13 cellular contexts compared by ENCODE assay signal in the genomic region with DNA sequence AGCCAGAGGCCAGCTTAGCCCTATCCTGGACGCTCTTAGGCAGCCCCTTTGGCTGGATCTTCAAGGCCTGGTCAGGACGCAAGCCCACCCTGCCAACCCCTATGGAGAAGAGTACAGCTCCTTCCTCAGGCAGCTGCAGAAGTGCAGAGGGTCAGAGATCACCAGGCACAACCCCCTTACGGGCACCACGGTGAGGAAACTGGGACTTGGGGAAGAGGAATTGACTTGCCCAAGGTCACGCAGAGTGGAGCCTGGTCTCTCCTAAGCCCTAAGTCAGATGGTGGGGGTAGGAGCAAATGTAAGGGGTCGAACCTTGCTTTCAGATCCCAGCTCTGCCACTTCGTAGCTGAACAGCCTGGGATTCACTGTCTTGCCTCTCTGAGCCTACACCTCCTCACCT. TPM values are rescaled to one million over a fixed set of nuclear protein-coding genes. Genes with fewer than 3 reads are reported as not detected.
A peak's percentile ranks its signal among the peaks of the same experiment; 100 is the strongest.
DNase-seq lines count a peak whose midpoint lies in the region; TF ChIP-seq lines count a peak whose summit lies in the region.
"Had no signal": no experiment of that assay in that cellular context is flagged by ENCODE, and none has a peak within 500 bp of the region (broad histone marks: within the 10 kb centered on the region; RNA-seq: fewer than 3 reads in every experiment).

No MANE protein-coding gene starts in this region.

- H3K9ac ChIP-seq in mammary epithelial cell (ENCODE audit: insufficient read depth, low read length) = no peak overlapping the region

- H3K36me3 ChIP-seq in PC-9 (ENCODE audit: low read depth) (no peaks in the 10 kb centered on the region), transverse colon (no peaks in the 10 kb centered on the region), mammary epithelial cell (ENCODE audit: insufficient read depth, low read length) (no peaks in the 10 kb centered on the region)
- H3K36me3 ChIP-seq: left lung had no signal

- in situ Hi-C loops in transverse colon (cut with MboI; ENCODE audit: low pct_ligation_motif_present in 1 of 4, low pct_unique_long_range_greater_than_20kb in 1 of 4, low sequenced_read_pairs in 3 of 4) = no loop called here
- in situ Hi-C loops in mammary epithelial cell (cut with MboI; ENCODE audit: low sequenced_read_pairs in 2 of 2) = loop anchor here in 1 of 2 donors (25.0 kb wide), 1 partner anchor 340 kb away; no protein-coding TSS in a partner anchor

- no peak overlapping the region for H3K27ac ChIP-seq in PC-9
- H3K27ac ChIP-seq in transverse colon = peak overlapping the region; percentile 87 to 90 (median 88)
- H3K27ac ChIP-seq in mammary epithelial cell (ENCODE audit: insufficient read depth, low read depth, low read length) = no peak overlapping the region

- H3K4me1 Mint-ChIP-seq in activated naive CD4-positive, alpha-beta T cell treated with anti-CD3 and anti-CD28 coated beads, Interleukin-2, amount 10 ng/mL, durations not matched to agents 7 days and 5 days = peaks cover 82% of the 10 kb centered on the region
- peaks cover 75 to 84% of the 10 kb centered on the region in 2 donors for H3K4me1 Mint-ChIP-seq in immature natural killer cell

- TF ChIP-seq CTCF in PC-9 (conservative IDR thresholded peaks at IDR 0.05) = no peak
- no peak for TF ChIP-seq CTCF in transverse colon (IDR thresholded peaks at IDR 0.05)
- TF ChIP-seq CTCF in mammary epithelial cell (conservative IDR thresholded peaks at IDR 0.05 in 1 of 2, IDR thresholded peaks at IDR 0.05 in 1 of 2; ENCODE audit: extremely low read depth in 1 of 2, insufficient read depth in 1 of 2, low read depth in 1 of 2, low read length in 2 of 2) = no peak

- H3K27ac Mint-ChIP-seq in activated naive CD4-positive, alpha-beta T cell treated with anti-CD3 and anti-CD28 coated beads, Interleukin-2, amount 10 ng/mL, durations not matched to agents 7 days and 5 days = peak overlapping the region; percentile 96
- H3K27ac Mint-ChIP-seq in immature natural killer cell = peak overlapping the region in 3 of 6 donors; percentile 69 to 77 (median 76)
- H3K27ac Mint-ChIP-seq: activated naive CD4-positive, alpha-beta T cell treated with anti-CD3 and anti-CD28 coated beads, Interleukin-2, amount 50 U/mL, for 24 hours; nephron had no signal

- H3K4me1 ChIP-seq in PC-9 (replicated peaks; ENCODE audit: insufficient read depth) (peaks cover 74% of the 10 kb centered on the region), transverse colon (peaks cover 53 to 84% (median 77%) of the 10 kb centered on the region in 4 donors), mammary epithelial cell (ENCODE audit: insufficient read depth, low read length) (peaks cover 29% of the 10 kb centered on the region)

- no peak overlapping the region for H3K4me3 ChIP-seq in PC-9
- no peak overlapping the region for H3K4me3 ChIP-seq in transverse colon
- no peak overlapping the region for H3K4me3 ChIP-seq in mammary epithelial cell (replicated peaks in 1 of 3; ENCODE audit: insufficient read depth in 1 of 3, low read depth in 2 of 3, low read length in 3 of 3)

- H3K27me3 Mint-ChIP-seq in activated naive CD4-positive, alpha-beta T cell treated with anti-CD3 and anti-CD28 coated beads, Interleukin-2, amount 10 ng/mL, durations not matched to agents 7 days and 5 days = no peaks in the 10 kb centered on the region
- peaks cover 2 to 5% (median 4%) of the 10 kb centered on the region in 3 donors for H3K27me3 Mint-ChIP-seq in immature natural killer cell (ENCODE audit: low read depth in 3 of 3)

- H3K36me3 Mint-ChIP-seq in activated naive CD4-positive, alpha-beta T cell treated with anti-CD3 and anti-CD28 coated beads, Interleukin-2, amount 10 ng/mL, durations not matched to agents 7 days and 5 days = peaks cover 48% of the 10 kb centered on the region
- H3K36me3 Mint-ChIP-seq in immature natural killer cell = no peaks in the 10 kb centered on the region
- H3K36me3 Mint-ChIP-seq: activated naive CD4-positive, alpha-beta T cell treated with anti-CD3 and anti-CD28 coated beads, Interleukin-2, amount 50 U/mL, for 24 hours had no signal

- H3K9me2 ChIP-seq in PC-9 (ENCODE audit: insufficient read depth) = no peaks in the 10 kb centered on the region

- intact Hi-C loops in PC-9 (cut with micrococcal nuclease; ENCODE audit: unreplicated experiment) = loop anchor here (5.0 kb wide), 1 partner anchor 45 kb away; a partner anchor contains a TSS
- intact Hi-C loops in transverse colon (cut with DNase I; ENCODE audit: low total_unique reads) = no loop called here
- intact Hi-C loops in mammary epithelial cell (cut with micrococcal nuclease) = no loop called here

- no TSS peak for BruUV-seq in PC-9 (replicated peaks; lab: Mats Ljungman, UMichigan)
- BruUV-seq in mammary epithelial cell (replicated peaks; lab: Mats Ljungman, UMichigan) = no TSS peak

- H3K27me3 ChIP-seq in PC-9 (ENCODE audit: insufficient read depth, low read depth) (no peaks in the 10 kb centered on the region), transverse colon (no peaks in the 10 kb centered on the region), mammary epithelial cell (ENCODE audit: insufficient read depth, low read length) (no peaks in the 10 kb centered on the region)

- H2AFZ ChIP-seq in PC-9 (no peak overlapping the region), mammary epithelial cell (ENCODE audit: low read depth, low read length) (no peak overlapping the region)

- 73% methylated on average over 7 of the region's 7 CpGs; no CpG with 5 or more reads in 1 of the 2 donors for WGBS in transverse colon (ENCODE audit: low coverage in 1 of 2), 2 donors
- WGBS in mammary epithelial cell (ENCODE audit: low coverage, missing lambda C conversion rate) = 90% methylated on average over 7 of the region's 7 CpGs

- no peaks in the 10 kb centered on the region; the same call in 1 of the 2 replicates for H4K20me1 ChIP-seq in PC-9 (ENCODE audit: insufficient read depth)
- H4K20me1 ChIP-seq in mammary epithelial cell (ENCODE audit: insufficient read depth, low read length) = no peaks in the 10 kb centered on the region

- H3K79me2 ChIP-seq in PC-9 (ENCODE audit: low read depth) (peaks cover 34% of the 10 kb centered on the region; the same call in 1 of the 2 replicates), mammary epithelial cell (ENCODE audit: insufficient read depth, low read length) (no peaks in the 10 kb centered on the region)

- H3K4me2 ChIP-seq in PC-9 (0 out of 2 replicates have a peak overlapping the region, but pooled peaks have one; percentile 82), mammary epithelial cell (ENCODE audit: insufficient read depth, low read depth, low read length) (no peak overlapping the region)

- TF ChIP-seq POLR2A in transverse colon (IDR thresholded peaks at IDR 0.05) = no peak

- no peaks in the 10 kb centered on the region for H3K9me3 Mint-ChIP-seq in activated naive CD4-positive, alpha-beta T cell treated with anti-CD3 and anti-CD28 coated beads, Interleukin-2, amount 10 ng/mL, durations not matched to agents 7 days and 5 days
- no peaks in the 10 kb centered on the region for H3K9me3 Mint-ChIP-seq in immature natural killer cell
- H3K9me3 Mint-ChIP-seq: activated naive CD4-positive, alpha-beta T cell treated with anti-CD3 and anti-CD28 coated beads, Interleukin-2, amount 50 U/mL, for 24 hours; nephron had no signal

- peaks cover 41% of the 10 kb centered on the region; the same call in 1 of the 2 replicates for H3F3A ChIP-seq in PC-9 (ENCODE audit: insufficient read depth, low read depth)

- dilution Hi-C loops in mammary epithelial cell (cut with HindIII; ENCODE audit: low sequenced_read_pairs) = no loop called here

- CTCF ChIA-PET in activated naive CD4-positive, alpha-beta T cell treated with anti-CD3 and anti-CD28 coated beads, Interleukin-2, amount 10 ng/mL, durations not matched to agents 7 days and 5 days (lab: Charles Lee) = interaction anchor here (1.2 to 10.9 kb wide), 8 partner anchors 10 to 107 kb away, joined by 3 to 137 read pairs (median 5); no protein-coding TSS in a partner anchor
- CTCF ChIA-PET in PC-9 (lab: Charles Lee) (interaction anchor here (1.4 kb wide), 1 partner anchor 31 kb away, joined by 4 read pairs; no protein-coding TSS in a partner anchor), mammary epithelial cell (lab: Charles Lee; ENCODE audit: low non-redundant PET) (interaction anchor here (0.7 kb wide), 1 partner anchor 102 kb away, joined by 10 read pairs; no protein-coding TSS in a partner anchor)

- peak overlapping the region; percentile 95 for H3K4me3 Mint-ChIP-seq in activated naive CD4-positive, alpha-beta T cell treated with anti-CD3 and anti-CD28 coated beads, Interleukin-2, amount 10 ng/mL, durations not matched to agents 7 days and 5 days
- H3K4me3 Mint-ChIP-seq in immature natural killer cell = peak overlapping the region in 4 of 5 donors; percentile 70 to 85 (median 74)

- DNase-seq in activated naive CD4-positive, alpha-beta T cell treated with anti-CD3 and anti-CD28 coated beads, Interleukin-2, amount 10 ng/mL, durations not matched to agents 7 days and 5 days = no peak
- no peak for DNase-seq in activated naive CD4-positive, alpha-beta T cell treated with Interleukin-2 at 50 U/mL for 16 hours
- DNase-seq in PC-9 (no peak), immature natural killer cell (no peak), transverse colon (no peak), midbrain (lab: John Stamatoyannopoulos, UW) (no peak), T1000 (lab: John Stamatoyannopoulos, UW) (no peak), mammary epithelial cell (no peak)
- DNase-seq: left lung, NCI-H2171, trophoblast cell had no signal

- POLR2A ChIA-PET in PC-9 (lab: Charles Lee; ENCODE audit: unreplicated experiment) = no interaction called here

- TF ChIP-seq EP300 in transverse colon (IDR thresholded peaks at IDR 0.05; ENCODE audit: low read depth) = no peak

- H3K9me3 ChIP-seq in PC-9 (ENCODE audit: insufficient read depth, low read depth) (no peaks in the 10 kb centered on the region), transverse colon (no peaks in the 10 kb centered on the region), mammary epithelial cell (replicated peaks; ENCODE audit: insufficient read depth, low read length) (no peaks in the 10 kb centered on the region)
- H3K9me3 ChIP-seq: left lung had no signal

RNA-seq across cellular contexts. Expression of a gene that starts 3.7 kb away (rescaled TPM):
- 7.6 and 9.0 TPM in 2 replicates for total RNA-seq in PC-9 (2021)
- 1 to 10 TPM in 2 of 3 donors, under 1 TPM in 1; 0.28 to 1.3 (median 1.2) TPM for polyA plus RNA-seq in immature natural killer cell
- total RNA-seq in transverse colon = 10 to 100 TPM in 2 of 4 donors, 1 to 10 TPM in 2; 6.7 to 11.6 (median 8.9) TPM
- total RNA-seq in mammary epithelial cell = 1 to 10 TPM in 1 of 2 donors, under 1 TPM in 1; 0.17 to 2.2 TPM
- polyA plus RNA-seq in mammary epithelial cell = 0.44 TPM
- polyA minus RNA-seq in mammary epithelial cell = 3.1 TPM

RNA-seq across cellular contexts. Expression of a gene that starts 31.9 kb away (rescaled TPM):
- total RNA-seq in PC-9 (2021) (10.4 and 24.7 TPM in 2 replicates), transverse colon (100 to 1,000 TPM; 174 to 363 (median 253) TPM), mammary epithelial cell (10 to 100 TPM; 53.6 to 53.8 TPM)
- polyA plus RNA-seq in immature natural killer cell (1 to 10 TPM in 1 of 3 donors, under 1 TPM in 1, not detected in 1; 0.28 to 2.5 TPM), mammary epithelial cell (31.7 TPM)
- polyA minus RNA-seq in mammary epithelial cell = 22.4 TPM

RNA-seq across cellular contexts. Expression of a gene that starts 43.4 kb away (rescaled TPM):
- total RNA-seq in PC-9 (2021) (17.6 and 24.1 TPM in 2 replicates), transverse colon (10 to 100 TPM; 38.2 to 62.9 (median 48.3) TPM), mammary epithelial cell (10 to 100 TPM; 11.8 to 22.0 TPM)
- polyA plus RNA-seq in immature natural killer cell (not detected), mammary epithelial cell (11.1 TPM)
- polyA minus RNA-seq in mammary epithelial cell = 24.1 TPM

Comparison
In these comparisons a context has a peak if more than half of its experiments do, and no peak if none do; other contexts are left out.
1. H3K27ac ChIP-seq: peak in transverse colon (4 of 4); none in PC-9 (single experiment) and mammary epithelial cell (single experiment).